In genomic region chr7:64170974-64171373, GRCh38 we compare ENCODE assay signal across 12 cellular contexts. TPM values are rescaled to one million over a fixed set of nuclear protein-coding genes. Genes with fewer than 3 reads are reported as not detected.
"Had no signal": no experiment of that assay in that cellular context is flagged by ENCODE, and none has a peak within 500 bp of the region (broad histone marks: within the 10 kb centered on the region; RNA-seq: fewer than 3 reads in every experiment).

No MANE protein-coding gene starts in this region.

RNA-seq across cellular contexts. Expression of gene ZNF735, which starts 36.0 kb away (rescaled TPM):
- total RNA-seq: OCI-LY7, PC-3, PC-9, Peyer's patch, Right ventricle myocardium inferior, Right ventricle myocardium superior, RPMI7951, SJCRH30, SJSA1, SK-MEL-5, T-cell had no signal
- polyA plus RNA-seq: SK-N-SH had no signal

RNA-seq across cellular contexts. Expression of gene ZNF679, which starts 57.3 kb away (rescaled TPM):
- total RNA-seq: OCI-LY7, PC-3, PC-9, Peyer's patch, Right ventricle myocardium inferior, Right ventricle myocardium superior, RPMI7951, SJSA1, SK-MEL-5, T-cell had no signal
- polyA plus RNA-seq: SK-N-SH had no signal
